ENCODE assay signal across 18 cellular contexts in genomic region chr22:30878516-30879365, GRCh38.
DNase-seq lines count a peak whose midpoint lies in the region; ATAC-seq, FAIRE-seq and TF ChIP-seq lines count a peak whose summit lies in the region.
"Had no signal": no experiment of that assay in that cellular context is flagged by ENCODE, and none has a peak within 500 bp of the region (broad histone marks: within the 10 kb centered on the region; RNA-seq: fewer than 3 reads in every experiment).

No MANE protein-coding gene starts in this region.

- no peak overlapping the region for H3K4me3 Mint-ChIP-seq in chondrocyte (ENCODE audit: unreplicated experiment)
- H3K4me3 Mint-ChIP-seq: activated naive CD4-positive, alpha-beta T cell treated with anti-CD3 and anti-CD28 coated beads, Interleukin-2, amount 50 U/mL, for 24 hours had no signal

- no peak for TF ChIP-seq POLR2A in esophagus squamous epithelium (IDR thresholded peaks at IDR 0.05)

- peaks cover 16% of the 10 kb centered on the region for H3K4me1 Mint-ChIP-seq in chondrocyte (ENCODE audit: low read depth)
- H3K4me1 Mint-ChIP-seq: activated naive CD4-positive, alpha-beta T cell treated with anti-CD3 and anti-CD28 coated beads, Interleukin-2, amount 50 U/mL, for 24 hours had no signal

- H3K36me3 ChIP-seq in kidney (ENCODE audit: control insufficient read depth in 1 of 2, insufficient read depth in 2 of 2, low read length in 2 of 2): no peaks in the 10 kb centered on the region
- no peaks in the 10 kb centered on the region for H3K36me3 ChIP-seq in upper lobe of right lung
- H3K36me3 ChIP-seq in esophagus squamous epithelium: no peaks in the 10 kb centered on the region
- H3K36me3 ChIP-seq: thyroid gland had no signal

- ATAC-seq in Right ventricle myocardium inferior (no peak), upper lobe of right lung (no peak), HG02885 (IDR thresholded peaks at IDR 0.05; ENCODE audit: poor library complexity, unreplicated experiment) (no peak)

- H3K9me3 Mint-ChIP-seq in chondrocyte (ENCODE audit: low read depth): no peaks in the 10 kb centered on the region
- H3K9me3 Mint-ChIP-seq: activated naive CD4-positive, alpha-beta T cell treated with anti-CD3 and anti-CD28 coated beads, Interleukin-2, amount 50 U/mL, for 24 hours had no signal

- H3K4me1 ChIP-seq in kidney (ENCODE audit: control insufficient read depth in 1 of 2, insufficient read depth in 1 of 2, low read depth in 1 of 2, low read length in 2 of 2): peaks cover 0 to 5% of the 10 kb centered on the region in 2 donors
- H3K4me1 ChIP-seq in upper lobe of right lung: no peaks in the 10 kb centered on the region
- peaks cover 0 to 11% (median 0%) of the 10 kb centered on the region in 3 donors for H3K4me1 ChIP-seq in esophagus squamous epithelium
- H3K4me1 ChIP-seq: thyroid gland had no signal

- TF ChIP-seq CTCF in chondrocyte (IDR thresholded peaks at IDR 0.05) (no peak), kidney (IDR thresholded peaks at IDR 0.05; ENCODE audit: borderline replicate concordance, extremely low read depth, insufficient read depth) (no peak), upper lobe of right lung (IDR thresholded peaks at IDR 0.05) (no peak), esophagus squamous epithelium (IDR thresholded peaks at IDR 0.05) (no peak)

- H3K9me3 ChIP-seq in kidney (ENCODE audit: control insufficient read depth in 1 of 2, low read length in 2 of 2) (no peaks in the 10 kb centered on the region), upper lobe of right lung (no peaks in the 10 kb centered on the region), esophagus squamous epithelium (no peaks in the 10 kb centered on the region)
- H3K9me3 ChIP-seq: thyroid gland had no signal

- peak; percentile 56 for DNase-seq in Right ventricle myocardium inferior (ENCODE audit: missing footprints)
- no peak for DNase-seq in cardiac septum (ENCODE audit: low spot score)
- peak; percentile 66 for DNase-seq in chondrocyte (ENCODE audit: low spot score)
- DNase-seq in kidney: peak; percentile 56
- DNase-seq in upper lobe of right lung: peak; percentile 29
- no peak for DNase-seq in esophagus squamous epithelium (lab: John Stamatoyannopoulos, UW)
- no peak for DNase-seq in stimulated activated CD4-positive, alpha-beta T cell treated with anti-CD3 and anti-CD28 coated beads, Interleukin-2, amount 100 ng/mL, for 24 hours
- DNase-seq: activated CD4-positive, alpha-beta T cell treated with anti-CD3 and anti-CD28 coated beads for 4 hours; activated T-cell treated with anti-CD3 and anti-CD28 coated beads for 4 hours; GF-D8; left cardiac atrium; NK-92 treated with Interleukin-12 subunit alpha and Interleukin-12 subunit beta, amount 100 ng/mL, for 24 hours; SHP77; T-helper 9 cell; thyroid gland had no signal

- intact Hi-C loops in Right ventricle myocardium inferior (cut with DNase I) (loop anchor here (5.0 kb wide), 1 partner anchor 76 kb away; no protein-coding TSS in a partner anchor), cardiac septum (cut with DNase I) (no loop called here), kidney (cut with DNase I) (no loop called here), upper lobe of right lung (cut with DNase I) (no loop called here), esophagus squamous epithelium (cut with DNase I) (no loop called here)

- no peak overlapping the region for H3K27ac ChIP-seq in kidney (ENCODE audit: low read depth in 2 of 2, low read length in 2 of 2)
- no peak overlapping the region for H3K27ac ChIP-seq in upper lobe of right lung
- H3K27ac ChIP-seq in esophagus squamous epithelium: no peak overlapping the region
- H3K27ac ChIP-seq: thyroid gland had no signal

- 78 to 87% methylated on average over 6 of the region's 16 CpGs for WGBS in esophagus squamous epithelium, 2 donors

- H3K27me3 Mint-ChIP-seq in chondrocyte (ENCODE audit: low read depth): no peaks in the 10 kb centered on the region
- H3K27me3 Mint-ChIP-seq: activated naive CD4-positive, alpha-beta T cell treated with anti-CD3 and anti-CD28 coated beads, Interleukin-2, amount 50 U/mL, for 24 hours had no signal

- H3K27me3 ChIP-seq in upper lobe of right lung: no peaks in the 10 kb centered on the region
- no peaks in the 10 kb centered on the region for H3K27me3 ChIP-seq in esophagus squamous epithelium
- H3K27me3 ChIP-seq: thyroid gland had no signal

- no peak overlapping the region for H3K9ac ChIP-seq in kidney (ENCODE audit: low read length in 2 of 2)

- H3K36me3 Mint-ChIP-seq in chondrocyte (ENCODE audit: low read depth): no peaks in the 10 kb centered on the region
- H3K36me3 Mint-ChIP-seq: activated naive CD4-positive, alpha-beta T cell treated with anti-CD3 and anti-CD28 coated beads, Interleukin-2, amount 50 U/mL, for 24 hours had no signal

- no peak overlapping the region for H3K27ac Mint-ChIP-seq in chondrocyte (ENCODE audit: unreplicated experiment)
- H3K27ac Mint-ChIP-seq: activated naive CD4-positive, alpha-beta T cell treated with anti-CD3 and anti-CD28 coated beads, Interleukin-2, amount 50 U/mL, for 24 hours had no signal

- no peak for FAIRE-seq in kidney (lab: Jason Lieb, UNC)
- FAIRE-seq: endothelial cell of umbilical vein had no signal

- no peak overlapping the region for H3K4me3 ChIP-seq in kidney (ENCODE audit: low read length in 2 of 2)
- no peak overlapping the region for H3K4me3 ChIP-seq in upper lobe of right lung
- no peak overlapping the region for H3K4me3 ChIP-seq in esophagus squamous epithelium
- H3K4me3 ChIP-seq: thyroid gland had no signal

Comparison
In these comparisons a context has a peak if more than half of its experiments do, and no peak if none do; other contexts are left out.
1. DNase-seq: peak in Right ventricle myocardium inferior (single experiment), chondrocyte (single experiment), kidney (single experiment) and upper lobe of right lung (single experiment); none in cardiac septum (single experiment), esophagus squamous epithelium (single experiment) and stimulated activated CD4-positive, alpha-beta T cell treated with anti-CD3 and anti-CD28 coated beads, Interleukin-2, amount 100 ng/mL, for 24 hours (0 of 2).